Comparison of ENCODE assay signal across 17 cellular contexts in the genomic region with DNA sequence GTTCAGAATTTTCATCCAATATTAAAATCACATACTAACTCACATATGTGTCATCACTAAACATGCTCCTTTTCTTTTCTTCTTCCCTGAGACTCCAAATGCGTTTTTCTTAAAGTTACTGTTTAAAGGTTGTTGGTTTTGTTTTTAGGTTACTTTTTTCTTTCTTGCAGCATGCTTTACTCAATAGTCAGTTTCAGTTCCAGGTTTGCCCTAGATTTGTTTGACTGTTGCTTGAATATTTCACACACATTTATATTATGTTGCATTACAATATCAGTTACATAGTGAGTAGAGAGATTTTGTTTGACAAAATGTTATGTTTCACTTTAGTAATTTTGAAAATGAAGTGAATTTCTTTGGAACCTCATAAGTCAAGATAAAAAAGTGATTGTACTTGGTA. TPM values are rescaled to one million over a fixed set of nuclear protein-coding genes. Genes with fewer than 3 reads are reported as not detected.
"Had no signal": no experiment of that assay in that cellular context is flagged by ENCODE, and none has a peak within 500 bp of the region (broad histone marks: within the 10 kb centered on the region; RNA-seq: fewer than 3 reads in every experiment).

No MANE protein-coding gene starts in this region.

- H3K4me1 ChIP-seq: gastrocnemius medialis, left lung, lower lobe of right lung, right atrium auricular region had no signal

- ATAC-seq: effector memory CD8-positive, alpha-beta T cell; gastrocnemius medialis; left lung; lower lobe of right lung; natural killer cell had no signal

- H3K9me3 ChIP-seq: esophagus muscularis mucosa, gastrocnemius medialis, left lung, lower lobe of right lung, ovary, right atrium auricular region, sigmoid colon had no signal

- H3K27ac ChIP-seq: epithelial cell of prostate, gastrocnemius medialis, left lung, lower lobe of right lung, ovary, right atrium auricular region, skin epidermis had no signal

- H3K27me3 ChIP-seq: esophagus muscularis mucosa, gastrocnemius medialis, left lung, ovary, right atrium auricular region, sigmoid colon had no signal

- H3K36me3 ChIP-seq: esophagus muscularis mucosa, gastrocnemius medialis, left lung, lower lobe of right lung, ovary, right atrium auricular region, sigmoid colon had no signal

- H3K4me3 ChIP-seq: esophagus muscularis mucosa, gastrocnemius medialis, left lung, lower lobe of right lung, ovary, right atrium auricular region, sigmoid colon, skin epidermis had no signal

- DNase-seq: effector memory CD8-positive, alpha-beta T cell; gastrocnemius medialis; immature natural killer cell; left lung; lower lobe of right lung; natural killer cell; ovary; sigmoid colon; stimulated activated CD4-positive, alpha-beta T cell treated with anti-CD3 and anti-CD28 coated beads, Interleukin-2, amount 100 ng/mL, for 24 hours; stimulated activated CD4-positive, alpha-beta T cell treated with anti-CD3 and anti-CD28 coated beads, Interleukin-4, amount 100 ng/mL, for 4 hours; stimulated activated naive CD4-positive, alpha-beta T cell; trophoblast cell had no signal

RNA-seq across cellular contexts. Expression of a gene that starts 27.2 kb away (rescaled TPM):
- total RNA-seq: myocyte, natural killer cell had no signal
